8 cellular contexts compared by ENCODE assay signal in the genomic region with DNA sequence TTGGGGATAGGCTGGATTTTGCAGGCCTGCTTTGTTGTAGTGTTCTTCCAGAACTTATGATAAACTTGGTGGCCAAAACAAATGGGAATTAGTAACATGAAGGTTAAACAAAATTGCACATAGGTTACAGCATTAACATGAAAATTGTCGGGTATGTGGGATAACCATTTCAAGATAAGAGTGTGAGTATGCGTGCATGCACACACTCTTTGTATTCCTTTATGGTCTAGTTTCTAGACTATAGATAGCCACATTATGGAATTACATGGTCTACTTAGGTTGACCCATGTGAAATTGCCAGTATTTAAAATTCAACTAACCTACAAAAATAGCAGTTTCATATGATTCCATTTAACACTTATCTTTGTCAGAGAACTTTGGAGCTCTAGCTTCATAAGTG. TPM values are rescaled to one million over a fixed set of nuclear protein-coding genes. Genes with fewer than 3 reads are reported as not detected.
A peak's percentile ranks its signal among the peaks of the same experiment; 100 is the strongest.
DNase-seq lines count a peak whose midpoint lies in the region; ATAC-seq, FAIRE-seq and TF ChIP-seq lines count a peak whose summit lies in the region.

No MANE protein-coding gene starts in this region.

- H2AFZ ChIP-seq in PC-9: no peak overlapping the region

- H3K36me3 ChIP-seq in PC-9 (ENCODE audit: low read depth): peaks cover 7% of the 10 kb centered on the region
- peaks cover 0 to 9% of the 10 kb centered on the region in 2 donors for H3K36me3 ChIP-seq in gastrocnemius medialis
- no peaks in the 10 kb centered on the region for H3K36me3 ChIP-seq in pancreas

- H3K27ac ChIP-seq in PC-9 (no peak overlapping the region), gastrocnemius medialis (no peak overlapping the region), pancreas (no peak overlapping the region)

- FAIRE-seq in pancreas (lab: Jason Lieb, UNC): no peak

- DNase-seq in GM12865 (ENCODE audit: low read depth): no peak
- no peak for DNase-seq in PC-9
- DNase-seq in fibroblast of the aortic adventitia (ENCODE audit: low read depth): no peak
- no peak for DNase-seq in gastrocnemius medialis
- no peak for DNase-seq in pancreas
- DNase-seq in SIG-M5 treated with dmso at 0.1 percent for 504 hours (lab: John Stamatoyannopoulos, UW; ENCODE audit: unreplicated experiment): no peak
- no peak for DNase-seq in SW 1271 (lab: John Stamatoyannopoulos, UW)

- peaks cover 16% of the 10 kb centered on the region for H3F3A ChIP-seq in PC-9 (ENCODE audit: insufficient read depth, low read depth)

- TF ChIP-seq POLR2A in gastrocnemius medialis (IDR thresholded peaks at IDR 0.05): no peak

- TF ChIP-seq CTCF in GM12865 (IDR thresholded peaks at IDR 0.05; ENCODE audit: insufficient read depth, low read depth, low read length, missing control alignments) (no peak), PC-9 (conservative IDR thresholded peaks at IDR 0.05) (no peak), fibroblast of the aortic adventitia (IDR thresholded peaks at IDR 0.05; ENCODE audit: insufficient read depth, low read length) (no peak), gastrocnemius medialis (IDR thresholded peaks at IDR 0.05 in 4 of 5, conservative IDR thresholded peaks at IDR 0.05 in 1 of 5) (no peak), pancreas (IDR thresholded peaks at IDR 0.05) (no peak)

- CTCF ChIA-PET in PC-9 (lab: Charles Lee): interaction anchor here (0.7 kb wide), 1 partner anchor 576 kb away, joined by 15 read pairs; no protein-coding TSS in a partner anchor

- no peaks in the 10 kb centered on the region for H3K9me2 ChIP-seq in PC-9 (ENCODE audit: insufficient read depth)

- H3K4me3 ChIP-seq in GM12865 (ENCODE audit: low read depth, low read length) (peak overlapping the region; percentile 83), PC-9 (peak overlapping the region; percentile 83), fibroblast of the aortic adventitia (ENCODE audit: low read depth, low read length) (peak overlapping the region; percentile 89), gastrocnemius medialis (peak overlapping the region in 3 of 4 donors; percentile 88 to 93 (median 89)), pancreas (peak overlapping the region in 1 of 4 donors; percentile 86)

- no TSS peak for BruUV-seq in PC-9 (replicated peaks; lab: Mats Ljungman, UMichigan)

- H3K79me2 ChIP-seq in PC-9 (ENCODE audit: low read depth): peaks cover 61% of the 10 kb centered on the region

- in situ Hi-C loops in gastrocnemius medialis (cut with MboI; ENCODE audit: low sequenced_read_pairs in 4 of 4): loop anchor here in 3 of 4 donors (25.0 kb wide), 2 partner anchors 174 to 349 kb away; partner anchors contain the start of genes CERT1 (in 2 of the 3) and POLK (in 2 of the 3)

- H3K4me1 ChIP-seq in PC-9 (replicated peaks; ENCODE audit: insufficient read depth) (peaks cover 55% of the 10 kb centered on the region), gastrocnemius medialis (peaks cover 9 to 15% of the 10 kb centered on the region in 2 donors), pancreas (peaks cover 0 to 7% (median 0%) of the 10 kb centered on the region in 3 donors)

- peak overlapping the region; percentile 97 for H3K4me2 ChIP-seq in PC-9

- ATAC-seq in gastrocnemius medialis (no peak), pancreas (no peak), HG03095 (IDR thresholded peaks at IDR 0.05; ENCODE audit: unreplicated experiment) (no peak)

- POLR2A ChIA-PET in PC-9 (lab: Charles Lee; ENCODE audit: unreplicated experiment): interaction anchor here (0.7 kb wide), 2 partner anchors 18 to 1416 kb away, joined by 6 to 9 read pairs; no protein-coding TSS in a partner anchor

- intact Hi-C loops in PC-9 (cut with micrococcal nuclease; ENCODE audit: unreplicated experiment) (loop anchor here (5.0 to 10.0 kb wide), 3 partner anchors 301 to 664 kb away; no protein-coding TSS in a partner anchor), gastrocnemius medialis (cut with DNase I; ENCODE audit: low total_unique reads) (loop anchor here (5.0 to 10.0 kb wide), 2 partner anchors 346 to 651 kb away; partner anchors contain the start of gene HEXB), pancreas (cut with DNase I) (no loop called here)

- H4K20me1 ChIP-seq in PC-9 (ENCODE audit: insufficient read depth): peaks cover 26% of the 10 kb centered on the region

- no peaks in the 10 kb centered on the region for H3K9me3 ChIP-seq in PC-9 (ENCODE audit: insufficient read depth, low read depth)
- H3K9me3 ChIP-seq in gastrocnemius medialis: no peaks in the 10 kb centered on the region
- H3K9me3 ChIP-seq in pancreas: no peaks in the 10 kb centered on the region

- 45 to 46% methylated on average over 2 of the region's 2 CpGs for WGBS in pancreas, 2 donors

- no peaks in the 10 kb centered on the region for H3K27me3 ChIP-seq in PC-9 (ENCODE audit: insufficient read depth, low read depth)
- H3K27me3 ChIP-seq in gastrocnemius medialis: no peaks in the 10 kb centered on the region
- H3K27me3 ChIP-seq in pancreas: no peaks in the 10 kb centered on the region

RNA-seq across cellular contexts. Expression of gene HMGCR, which starts 1.4 kb away (rescaled TPM):
- 55.0 and 86.8 TPM in 2 replicates for total RNA-seq in PC-9 (2021)
- 49.3 and 68.7 TPM in 2 replicates for total RNA-seq in fibroblast of the aortic adventitia (ENCODE audit: low replicate concordance)
- total RNA-seq in gastrocnemius medialis: 10 to 100 TPM in 1 of 4 donors, 1 to 10 TPM in 3; 3.2 to 21.1 (median 5.5) TPM
- total RNA-seq in pancreas: 10 to 100 TPM in 5 of 6 donors, 1 to 10 TPM in 1; 10.0 to 19.7 (median 13.2) TPM
- 10 to 100 TPM in 1 of 2 donors, 1 to 10 TPM in 1; 2.5 to 10.4 TPM for polyA plus RNA-seq in pancreas

Comparison
In these comparisons a context has a peak if more than half of its experiments do, and no peak if none do; other contexts are left out.
1. intact Hi-C loops: an anchor here in PC-9 (5.0 to 10.0 kb wide) and gastrocnemius medialis (5.0 to 10.0 kb wide); none called in pancreas.